Comparison of ENCODE assay signal across 1 cellular context in the genomic region with DNA sequence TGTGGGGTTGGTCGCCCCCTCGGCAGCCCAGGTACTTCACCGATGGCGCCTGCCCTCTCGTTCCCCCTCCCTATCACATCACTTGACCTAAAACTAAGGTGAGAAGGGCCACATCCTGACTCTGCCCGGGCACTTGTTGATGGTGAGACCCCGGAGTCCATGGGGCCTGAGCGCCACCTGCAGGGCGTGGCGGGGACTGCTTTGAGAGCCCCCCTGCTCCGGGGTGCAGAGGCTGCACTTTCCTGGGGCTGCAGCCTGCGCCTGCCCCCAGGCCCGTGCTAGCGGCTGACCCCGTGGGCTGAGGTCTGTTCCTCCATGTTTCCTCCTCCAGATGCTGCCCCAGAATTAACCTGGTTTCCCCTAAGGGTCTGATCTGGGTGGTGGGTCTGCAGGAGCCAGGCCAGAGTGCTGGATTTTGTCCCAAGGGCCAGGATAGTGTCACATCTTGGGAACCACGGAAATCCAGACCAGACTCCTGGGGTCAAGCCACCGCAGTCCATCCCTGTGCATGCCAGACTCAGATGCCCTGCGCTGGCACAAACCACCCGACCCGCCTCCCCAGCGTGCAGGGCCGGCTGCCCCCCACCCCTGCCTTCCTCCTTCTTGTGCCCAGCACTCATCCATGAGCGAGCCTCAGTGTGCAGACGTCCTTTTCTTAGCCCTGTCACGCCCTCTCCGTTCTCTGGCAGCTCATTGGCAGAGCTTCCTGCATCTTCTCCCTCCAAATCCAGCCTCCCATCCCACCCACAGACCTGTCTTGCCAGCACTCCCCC.
TF ChIP-seq lines count a peak whose summit lies in the region.

No MANE protein-coding gene starts in this region.

TF ChIP-seq in HEK293, 187 proteins besides CTCF, POLR2A, EP300 and RAD21 (continued from another document):
- TF ChIP-seq, protein P1, sequence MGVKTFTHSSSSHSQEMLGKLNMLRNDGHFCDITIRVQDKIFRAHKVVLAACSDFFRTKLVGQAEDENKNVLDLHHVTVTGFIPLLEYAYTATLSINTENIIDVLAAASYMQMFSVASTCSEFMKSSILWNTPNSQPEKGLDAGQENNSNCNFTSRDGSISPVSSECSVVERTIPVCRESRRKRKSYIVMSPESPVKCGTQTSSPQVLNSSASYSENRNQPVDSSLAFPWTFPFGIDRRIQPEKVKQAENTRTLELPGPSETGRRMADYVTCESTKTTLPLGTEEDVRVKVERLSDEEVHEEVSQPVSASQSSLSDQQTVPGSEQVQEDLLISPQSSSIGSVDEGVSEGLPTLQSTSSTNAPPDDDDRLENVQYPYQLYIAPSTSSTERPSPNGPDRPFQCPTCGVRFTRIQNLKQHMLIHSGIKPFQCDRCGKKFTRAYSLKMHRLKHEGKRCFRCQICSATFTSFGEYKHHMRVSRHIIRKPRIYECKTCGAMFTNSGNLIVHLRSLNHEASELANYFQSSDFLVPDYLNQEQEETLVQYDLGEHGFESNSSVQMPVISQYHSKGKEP (tag by site-specific recombination; IDR thresholded peaks at IDR 0.05): peak; percentile 67; the same call in 1 of the 2 replicates
- peak; percentile 24; the same call in 1 of the 2 replicates for TF ChIP-seq ZNF10 (tag by site-specific recombination; IDR thresholded peaks at IDR 0.05)
- TF ChIP-seq, protein P2, sequence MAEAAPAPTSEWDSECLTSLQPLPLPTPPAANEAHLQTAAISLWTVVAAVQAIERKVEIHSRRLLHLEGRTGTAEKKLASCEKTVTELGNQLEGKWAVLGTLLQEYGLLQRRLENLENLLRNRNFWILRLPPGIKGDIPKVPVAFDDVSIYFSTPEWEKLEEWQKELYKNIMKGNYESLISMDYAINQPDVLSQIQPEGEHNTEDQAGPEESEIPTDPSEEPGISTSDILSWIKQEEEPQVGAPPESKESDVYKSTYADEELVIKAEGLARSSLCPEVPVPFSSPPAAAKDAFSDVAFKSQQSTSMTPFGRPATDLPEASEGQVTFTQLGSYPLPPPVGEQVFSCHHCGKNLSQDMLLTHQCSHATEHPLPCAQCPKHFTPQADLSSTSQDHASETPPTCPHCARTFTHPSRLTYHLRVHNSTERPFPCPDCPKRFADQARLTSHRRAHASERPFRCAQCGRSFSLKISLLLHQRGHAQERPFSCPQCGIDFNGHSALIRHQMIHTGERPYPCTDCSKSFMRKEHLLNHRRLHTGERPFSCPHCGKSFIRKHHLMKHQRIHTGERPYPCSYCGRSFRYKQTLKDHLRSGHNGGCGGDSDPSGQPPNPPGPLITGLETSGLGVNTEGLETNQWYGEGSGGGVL (tag by site-specific recombination; IDR thresholded peaks at IDR 0.05): no peak
- TF ChIP-seq ZFHX2 (tag by site-specific recombination; conservative IDR thresholded peaks at IDR 0.05): peak; percentile 39; the same call in 1 of the 2 replicates
- TF ChIP-seq SCRT2 (tag by site-specific recombination; IDR thresholded peaks at IDR 0.05): peak; percentile 100
- peak; percentile 28; the same call in 1 of the 2 replicates for TF ChIP-seq ZEB2 (tag by site-specific recombination; IDR thresholded peaks at IDR 0.05)
- no peak for TF ChIP-seq ZNF610 (tag by site-specific recombination; IDR thresholded peaks at IDR 0.05; ENCODE audit: borderline replicate concordance)
- peak; percentile 99 for TF ChIP-seq SCRT1 (tag by site-specific recombination; IDR thresholded peaks at IDR 0.05; ENCODE audit: borderline replicate concordance)
- peak; percentile 63; the same call in 1 of the 2 replicates for TF ChIP-seq ZNF2 (tag by site-specific recombination; IDR thresholded peaks at IDR 0.05)
- TF ChIP-seq SP2 (tag by site-specific recombination; IDR thresholded peaks at IDR 0.05): peak; percentile 43
- TF ChIP-seq ZSCAN30 (tag by site-specific recombination; IDR thresholded peaks at IDR 0.05): 0 out of 2 replicates have a peak, but pooled peaks have one; percentile 44
- TF ChIP-seq, protein P3, sequence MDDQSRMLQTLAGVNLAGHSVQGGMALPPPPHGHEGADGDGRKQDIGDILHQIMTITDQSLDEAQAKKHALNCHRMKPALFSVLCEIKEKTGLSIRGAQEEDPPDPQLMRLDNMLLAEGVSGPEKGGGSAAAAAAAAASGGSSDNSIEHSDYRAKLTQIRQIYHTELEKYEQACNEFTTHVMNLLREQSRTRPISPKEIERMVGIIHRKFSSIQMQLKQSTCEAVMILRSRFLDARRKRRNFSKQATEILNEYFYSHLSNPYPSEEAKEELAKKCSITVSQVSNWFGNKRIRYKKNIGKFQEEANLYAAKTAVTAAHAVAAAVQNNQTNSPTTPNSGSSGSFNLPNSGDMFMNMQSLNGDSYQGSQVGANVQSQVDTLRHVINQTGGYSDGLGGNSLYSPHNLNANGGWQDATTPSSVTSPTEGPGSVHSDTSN (CRISPR knock-in tag; IDR thresholded peaks at IDR 0.05): 0 out of 2 replicates have a peak, but pooled peaks have one; percentile 29
- no peak for TF ChIP-seq ZNF596 (tag by site-specific recombination; IDR thresholded peaks at IDR 0.05)
- TF ChIP-seq EGR2 (tag by site-specific recombination; IDR thresholded peaks at IDR 0.05; ENCODE audit: low read depth): peak; percentile 63
- TF ChIP-seq ZNF155 (tag by site-specific recombination; IDR thresholded peaks at IDR 0.05): no peak
- peak; percentile 42; the same call in 1 of the 2 replicates for TF ChIP-seq ZNF600 (tag by site-specific recombination; IDR thresholded peaks at IDR 0.05)
